ENCODE assay signal across 20 cellular contexts in the genomic region with DNA sequence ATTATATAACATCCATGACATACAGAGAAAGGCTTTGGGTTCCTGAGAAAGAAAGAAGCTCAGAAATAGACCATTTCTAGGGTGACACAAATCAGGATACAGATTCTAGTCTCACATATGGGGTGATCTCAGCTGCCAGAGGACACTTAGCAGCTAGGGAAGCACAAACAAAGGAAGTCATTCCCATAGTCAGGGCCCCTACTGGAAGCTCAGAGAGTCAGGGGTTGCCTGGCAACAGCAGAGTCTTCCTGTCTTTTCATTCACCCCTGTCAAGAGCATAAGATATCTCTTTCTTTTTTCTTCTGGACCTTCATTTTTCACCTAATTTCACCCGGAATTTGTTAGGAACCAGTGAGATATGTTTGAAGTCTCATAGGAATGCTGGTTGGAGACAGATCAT.
DNase-seq lines count a peak whose midpoint lies in the region; ATAC-seq and TF ChIP-seq lines count a peak whose summit lies in the region.
"Had no signal": no experiment of that assay in that cellular context is flagged by ENCODE, and none has a peak within 500 bp of the region (broad histone marks: within the 10 kb centered on the region; RNA-seq: fewer than 3 reads in every experiment).

No MANE protein-coding gene starts in this region.

- H3K4me1 ChIP-seq in IMR-90 (ENCODE audit: control insufficient read depth, insufficient read depth, low read length) = no peaks in the 10 kb centered on the region

- no peak overlapping the region for H3K18ac ChIP-seq in IMR-90 (ENCODE audit: low read depth, low read length)

- no CpG with 5 or more reads among the region's 1 CpG for WGBS in IMR-90 (ENCODE audit: extremely low coverage in 2 of 2, insufficient read length in 1 of 2), 2 experiments

- H3K9ac ChIP-seq in IMR-90 (ENCODE audit: low read depth, low read length) (no peak overlapping the region), neural cell (ENCODE audit: low read length) (no peak overlapping the region)
- H3K9ac ChIP-seq: BLaER1 treated with 17β-estradiol and CSF1 and Interleukin-3, amounts not matched to agents 10 nM and 100 nM; SK-N-SH had no signal

- peaks cover 2% of the 10 kb centered on the region for H3K9me3 Mint-ChIP-seq in activated T-helper 17 cell treated with anti-CD3 and anti-CD28 coated beads, Interleukin-2, amount 50 U/mL, for 72 hours

- no peak overlapping the region for H3K56ac ChIP-seq in IMR-90 (ENCODE audit: extremely low read depth, insufficient read depth, low read length)

- no peaks in the 10 kb centered on the region for H3K36me3 Mint-ChIP-seq in activated T-helper 17 cell treated with anti-CD3 and anti-CD28 coated beads, Interleukin-2, amount 50 U/mL, for 72 hours (ENCODE audit: low read depth)
- H3K36me3 Mint-ChIP-seq: IgD-negative memory B cell had no signal

- intact Hi-C loops in IMR-90 (cut with micrococcal nuclease) = no loop called here
- intact Hi-C loops in dorsolateral prefrontal cortex (cut with DNase I) = no loop called here

- CTCF ChIA-PET in IMR-90 (lab: Yijun Ruan, JAX) = interaction anchor here (0.7 kb wide), 1 partner anchor 19 kb away, joined by 3 read pairs; no protein-coding TSS in a partner anchor

- H4K20me1 ChIP-seq in IMR-90 (ENCODE audit: insufficient read depth, low read length) = no peaks in the 10 kb centered on the region
- H4K20me1 ChIP-seq in neural cell (ENCODE audit: insufficient read depth) = no peaks in the 10 kb centered on the region
- H4K20me1 ChIP-seq: BLaER1 treated with 17β-estradiol and CSF1 and Interleukin-3, amounts not matched to agents 10 nM and 100 nM had no signal

- no peak overlapping the region for H4K5ac ChIP-seq in IMR-90 (ENCODE audit: low read depth, low read length)

- no peak overlapping the region for H3K14ac ChIP-seq in IMR-90 (replicated peaks; ENCODE audit: low read depth, low read length)

- no peak; the same call in 1 of the 2 replicates for ATAC-seq in IMR-90 (ENCODE audit: low read depth)
- ATAC-seq in activated T-helper 17 cell treated with anti-CD3 and anti-CD28 coated beads, Interleukin-2, amount 50 U/mL, for 72 hours (replicated peaks) = no peak
- no peak for ATAC-seq in HG03571 (IDR thresholded peaks at IDR 0.05; ENCODE audit: unreplicated experiment)
- ATAC-seq: Panc1, Right ventricle myocardium inferior had no signal

- H3K36me3 ChIP-seq in IMR-90 (ENCODE audit: control insufficient read depth, insufficient read depth, low read length) = no peaks in the 10 kb centered on the region
- H3K36me3 ChIP-seq in neural cell (ENCODE audit: insufficient read depth, low read length) = no peaks in the 10 kb centered on the region
- H3K36me3 ChIP-seq: BLaER1 treated with 17β-estradiol and CSF1 and Interleukin-3, amounts not matched to agents 10 nM and 100 nM had no signal

- H3K4me3 ChIP-seq in IMR-90 (ENCODE audit: insufficient read depth, low read depth, low read length) (no peak overlapping the region), dorsolateral prefrontal cortex (no peak overlapping the region), neural cell (ENCODE audit: low read length) (no peak overlapping the region)
- H3K4me3 ChIP-seq: BLaER1 treated with 17β-estradiol and CSF1 and Interleukin-3, amounts not matched to agents 10 nM and 100 nM had no signal

- H2BK5ac ChIP-seq in IMR-90 (ENCODE audit: low read depth, low read length, poor library complexity, severe bottlenecking) = no peak overlapping the region

- dilution Hi-C loops in IMR-90 (cut with HindIII; ENCODE audit: low sequenced_read_pairs, unreplicated experiment) = no loop called here

- in situ Hi-C loops in IMR-90 (cut with MboI; ENCODE audit: low sequenced_read_pairs) = no loop called here

- H3F3A ChIP-seq in neural cell (ENCODE audit: insufficient read depth, low read length, poor library complexity, severe bottlenecking) = no peaks in the 10 kb centered on the region

- no peak overlapping the region for H3K4ac ChIP-seq in IMR-90 (ENCODE audit: low read depth, low read length)

- TF ChIP-seq POLR2A in IMR-90 (IDR thresholded peaks at IDR 0.05; ENCODE audit: low read depth, low read length) = no peak

- H3K9me3 ChIP-seq in IMR-90 (ENCODE audit: control insufficient read depth, insufficient read depth, low read length) (peaks cover 2% of the 10 kb centered on the region; the same call in 1 of the 2 replicates), neural cell (ENCODE audit: low read length) (no peaks in the 10 kb centered on the region)
- H3K9me3 ChIP-seq: SK-N-SH had no signal

- H3K4me1 Mint-ChIP-seq in activated T-helper 17 cell treated with anti-CD3 and anti-CD28 coated beads, Interleukin-2, amount 50 U/mL, for 72 hours = no peaks in the 10 kb centered on the region
- H3K4me1 Mint-ChIP-seq: IgD-negative memory B cell had no signal

- H3K79me2 ChIP-seq in neural cell (replicated peaks; ENCODE audit: insufficient read depth, low read length) = no peaks in the 10 kb centered on the region

- TF ChIP-seq EP300 in neural cell (conservative IDR thresholded peaks at IDR 0.05; ENCODE audit: poor library complexity, severe bottlenecking) = no peak

- no peak overlapping the region for H3K27ac Mint-ChIP-seq in activated T-helper 17 cell treated with anti-CD3 and anti-CD28 coated beads, Interleukin-2, amount 50 U/mL, for 72 hours
- H3K27ac Mint-ChIP-seq: IgD-negative memory B cell had no signal

- no peak overlapping the region for H2AK9ac ChIP-seq in IMR-90 (replicated peaks; ENCODE audit: low read depth, low read length, poor library complexity)

- H3K27ac ChIP-seq in IMR-90 (ENCODE audit: insufficient read depth, low read length) (no peak overlapping the region), dorsolateral prefrontal cortex (peak overlapping the region in 31 of 59 donors; percentile 2 to 81 (median 43)), neural cell (ENCODE audit: low read length) (peak overlapping the region; percentile 18)
- H3K27ac ChIP-seq: 22Rv1; BLaER1 treated with 17β-estradiol and CSF1 and Interleukin-3, amounts not matched to agents 10 nM and 100 nM had no signal

- H2AK5ac ChIP-seq in IMR-90 (ENCODE audit: low read depth, low read length) = no peak overlapping the region

- no peak overlapping the region for H4K8ac ChIP-seq in IMR-90 (ENCODE audit: low read depth in 2 of 2, low read length in 2 of 2)

- no peak overlapping the region for H4K91ac ChIP-seq in IMR-90 (ENCODE audit: insufficient read depth, low read depth, low read length)

- no peak overlapping the region for H2BK15ac ChIP-seq in IMR-90 (ENCODE audit: low read depth, low read length)

- H2BK20ac ChIP-seq in IMR-90 (ENCODE audit: low read depth, low read length) = no peak overlapping the region

- POLR2A ChIA-PET in IMR-90 (lab: Charles Lee; ENCODE audit: unreplicated experiment) = no interaction called here

- no peak for TF ChIP-seq CTCF in IMR-90 (conservative IDR thresholded peaks at IDR 0.05; ENCODE audit: low read depth, low read length)
- no peak for TF ChIP-seq CTCF in dorsolateral prefrontal cortex (IDR thresholded peaks at IDR 0.05 in 54 of 56, conservative IDR thresholded peaks at IDR 0.05 in 2 of 56; ENCODE audit: low read depth in 1 of 56, partially characterized antibody in 56 of 56)
- no peak for TF ChIP-seq CTCF in neural cell (IDR thresholded peaks at IDR 0.05; ENCODE audit: poor library complexity, severe bottlenecking)

- H3K79me1 ChIP-seq in IMR-90 (ENCODE audit: low read depth in 1 of 2, low read length in 2 of 2) = no peaks in the 10 kb centered on the region

- no peak overlapping the region for H3K23ac ChIP-seq in IMR-90 (ENCODE audit: low read depth, low read length)

- no peak overlapping the region for H3K4me3 Mint-ChIP-seq in activated T-helper 17 cell treated with anti-CD3 and anti-CD28 coated beads, Interleukin-2, amount 50 U/mL, for 72 hours
- H3K4me3 Mint-ChIP-seq: IgD-negative memory B cell had no signal

- H3K27me3 ChIP-seq in IMR-90 (ENCODE audit: control insufficient read depth, insufficient read depth, low read length) (peaks cover 5% of the 10 kb centered on the region), dorsolateral prefrontal cortex (peaks cover 0 to 15% (median 0%) of the 10 kb centered on the region in 45 donors), neural cell (ENCODE audit: insufficient read depth, low read depth, low read length) (no peaks in the 10 kb centered on the region)
- H3K27me3 ChIP-seq: BLaER1 treated with 17β-estradiol and CSF1 and Interleukin-3, amounts not matched to agents 10 nM and 100 nM had no signal

- peaks cover 37% of the 10 kb centered on the region for H3K27me3 Mint-ChIP-seq in activated T-helper 17 cell treated with anti-CD3 and anti-CD28 coated beads, Interleukin-2, amount 50 U/mL, for 72 hours

- no peaks in the 10 kb centered on the region for H3K9me1 ChIP-seq in IMR-90 (ENCODE audit: insufficient read depth, low read length)

- no peak overlapping the region for H3K4me2 ChIP-seq in IMR-90 (ENCODE audit: low read depth, low read length)
- no peak overlapping the region for H3K4me2 ChIP-seq in neural cell (ENCODE audit: low read length)
- H3K4me2 ChIP-seq: SK-N-SH had no signal

- no peak overlapping the region for H2BK120ac ChIP-seq in IMR-90 (ENCODE audit: low read depth, low read length)

- no TSS peak for BruUV-seq in IMR-90 (replicated peaks; lab: Mats Ljungman, UMichigan)

- TF ChIP-seq RAD21 in IMR-90 (IDR thresholded peaks at IDR 0.05; ENCODE audit: low read length) = no peak
- TF ChIP-seq RAD21 in neural cell (conservative IDR thresholded peaks at IDR 0.05) = no peak

- no peaks in the 10 kb centered on the region for H3K9me2 ChIP-seq in neural cell (ENCODE audit: insufficient read depth, low read length)
- H3K9me2 ChIP-seq: SK-N-SH had no signal

- DNase-seq in DMS 273 (lab: John Stamatoyannopoulos, UW; ENCODE audit: unreplicated experiment) = peak; percentile 23
- DNase-seq in DMS 273 treated with DMSO at 0.1 percent for 48 hours (lab: John Stamatoyannopoulos, UW) = no peak
- peak; percentile 7 for DNase-seq in IMR-90
- no peak for DNase-seq in dorsolateral prefrontal cortex
- DNase-seq in D341Med (ENCODE audit: low spot score) = no peak
- DNase-seq: GF-D8, H7, MV-4-11, NCI-H1417 treated with DMSO at 0.1 percent for 48 hours, NCI-H2081, SK-N-SH, T-helper 1 cell had no signal

- H2AFZ ChIP-seq in IMR-90 (replicated peaks; ENCODE audit: low read length, poor library complexity) (no peak overlapping the region), neural cell (ENCODE audit: low read depth, low read length) (no peak overlapping the region)

TF ChIP-seq in neural cell, 6 proteins besides CTCF, POLR2A, EP300 and RAD21 (continues in another document):
- TF ChIP-seq POLR2AphosphoS5 (IDR thresholded peaks at IDR 0.05) = no peak
- TF ChIP-seq SMC3 (conservative IDR thresholded peaks at IDR 0.05; ENCODE audit: poor library complexity) = no peak
- no peak for TF ChIP-seq MXI1 (conservative IDR thresholded peaks at IDR 0.05; ENCODE audit: poor library complexity, severe bottlenecking)
- TF ChIP-seq EZH2 (IDR thresholded peaks at IDR 0.05; ENCODE audit: borderline replicate concordance, insufficient read depth, low read length, poor library complexity, severe bottlenecking) = no peak
- TF ChIP-seq TAF1 (IDR thresholded peaks at IDR 0.05; ENCODE audit: low read depth) = no peak

Comparison
In these comparisons a context has a peak if more than half of its experiments do, and no peak if none do; other contexts are left out.
1. DNase-seq: peak in DMS 273 (single experiment) and IMR-90 (single experiment); none in DMS 273 treated with DMSO at 0.1 percent for 48 hours (single experiment), dorsolateral prefrontal cortex (0 of 10) and D341Med (single experiment).